Comparison of ENCODE assay signal across 1 cellular context in the genomic region with DNA sequence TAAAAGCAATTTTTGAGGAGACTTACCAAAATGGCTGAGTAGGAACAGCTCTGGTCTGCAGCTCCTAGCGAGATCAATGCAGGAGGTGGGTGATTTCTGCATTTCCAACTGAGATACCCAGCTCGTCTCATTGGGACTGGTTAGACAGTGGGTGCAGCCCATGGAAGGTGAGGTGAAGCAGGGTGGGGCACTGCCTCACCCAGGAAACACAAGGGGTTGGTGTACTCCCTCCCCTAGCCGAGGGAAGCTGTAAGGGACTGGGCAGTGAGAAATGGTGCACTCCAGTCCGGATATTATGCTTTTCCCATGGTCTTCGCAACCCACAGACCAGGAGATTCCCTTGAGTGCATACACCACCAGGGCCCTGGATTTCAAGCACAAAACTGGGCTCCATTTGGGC.
TF ChIP-seq lines count a peak whose summit lies in the region.

No MANE protein-coding gene starts in this region.

TF ChIP-seq in H1, 55 proteins besides CTCF, POLR2A, EP300 and RAD21:
- TF ChIP-seq SIX5 (IDR thresholded peaks at IDR 0.05; ENCODE audit: low read depth, low read length), result no peak
- no peak for TF ChIP-seq EGR1 (IDR thresholded peaks at IDR 0.05; ENCODE audit: borderline replicate concordance, low read depth, low read length)
- no peak for TF ChIP-seq TEAD4 (IDR thresholded peaks at IDR 0.05; ENCODE audit: low read depth, low read length)
- no peak for TF ChIP-seq CHD2 (IDR thresholded peaks at IDR 0.05; ENCODE audit: low read length)
- no peak for TF ChIP-seq HDAC6 (IDR thresholded peaks at IDR 0.05; ENCODE audit: low read depth, low read length)
- TF ChIP-seq GTF2F1 (IDR thresholded peaks at IDR 0.05; ENCODE audit: borderline replicate concordance, low read depth, low read length), result no peak
- no peak for TF ChIP-seq EZH2 (IDR thresholded peaks at IDR 0.05; ENCODE audit: low read depth, low read length, severe bottlenecking)
- TF ChIP-seq CREB1 (IDR thresholded peaks at IDR 0.05), result no peak
- TF ChIP-seq CTBP2 (IDR thresholded peaks at IDR 0.05; ENCODE audit: borderline replicate concordance, insufficient read depth, insufficient read length, low read length), result no peak
- TF ChIP-seq ASH2L (IDR thresholded peaks at IDR 0.05; ENCODE audit: low read length), result no peak
- TF ChIP-seq HDAC2 (IDR thresholded peaks at IDR 0.05; ENCODE audit: borderline replicate concordance in 1 of 2, low read depth in 2 of 2, low read length in 2 of 2), result no peak
- no peak for TF ChIP-seq BACH1 (IDR thresholded peaks at IDR 0.05; ENCODE audit: low read length)
